Comparison of ENCODE assay signal across 1 cellular context in the genomic region with DNA sequence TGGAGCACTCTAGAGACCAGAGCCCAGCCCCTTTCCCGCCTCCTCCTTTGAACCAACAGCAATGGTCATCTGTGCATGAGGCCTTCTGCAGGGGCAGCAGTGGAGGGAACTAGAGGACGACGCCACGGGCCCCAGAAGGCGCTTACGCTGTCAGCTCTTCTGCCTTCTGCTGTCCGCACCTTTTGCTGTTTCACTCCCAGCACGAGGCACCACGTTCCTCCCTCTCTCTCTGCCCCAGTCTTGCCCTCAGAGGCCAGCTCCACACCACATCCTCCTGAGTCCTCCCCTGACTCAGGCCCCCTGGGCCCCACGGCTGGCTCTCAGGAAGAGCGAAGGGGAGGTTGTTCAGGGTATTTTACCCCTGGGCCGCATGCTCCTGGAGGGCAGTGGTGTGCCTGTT.
TF ChIP-seq lines count a peak whose summit lies in the region.

No MANE protein-coding gene starts in this region.

TF ChIP-seq in IMR-90, 13 proteins besides CTCF, POLR2A, EP300 and RAD21:
- no peak for TF ChIP-seq MXI1 (IDR thresholded peaks at IDR 0.05; ENCODE audit: borderline replicate concordance, low read depth, low read length)
- no peak for TF ChIP-seq ELK1 (IDR thresholded peaks at IDR 0.05; ENCODE audit: borderline replicate concordance, low read depth, low read length)
- TF ChIP-seq MAFK (IDR thresholded peaks at IDR 0.05; ENCODE audit: low read depth, low read length), result no peak
- TF ChIP-seq CEBPB (IDR thresholded peaks at IDR 0.05; ENCODE audit: low read depth, low read length), result no peak
- no peak for TF ChIP-seq RCOR1 (IDR thresholded peaks at IDR 0.05; ENCODE audit: insufficient replicate concordance, low read length)
- no peak for TF ChIP-seq MAZ (IDR thresholded peaks at IDR 0.05; ENCODE audit: borderline replicate concordance, low read depth, low read length)
- no peak for TF ChIP-seq BHLHE40 (IDR thresholded peaks at IDR 0.05; ENCODE audit: low read depth, low read length)
- TF ChIP-seq RFX5 (IDR thresholded peaks at IDR 0.05; ENCODE audit: low read depth, low read length), result no peak
- no peak for TF ChIP-seq SMC3 (IDR thresholded peaks at IDR 0.05; ENCODE audit: low read depth, low read length)
- no peak for TF ChIP-seq FOS (IDR thresholded peaks at IDR 0.05; ENCODE audit: low read depth, low read length)
- TF ChIP-seq NFE2L2 (IDR thresholded peaks at IDR 0.05; ENCODE audit: low read depth, low read length), result no peak
- TF ChIP-seq, protein P1, sequence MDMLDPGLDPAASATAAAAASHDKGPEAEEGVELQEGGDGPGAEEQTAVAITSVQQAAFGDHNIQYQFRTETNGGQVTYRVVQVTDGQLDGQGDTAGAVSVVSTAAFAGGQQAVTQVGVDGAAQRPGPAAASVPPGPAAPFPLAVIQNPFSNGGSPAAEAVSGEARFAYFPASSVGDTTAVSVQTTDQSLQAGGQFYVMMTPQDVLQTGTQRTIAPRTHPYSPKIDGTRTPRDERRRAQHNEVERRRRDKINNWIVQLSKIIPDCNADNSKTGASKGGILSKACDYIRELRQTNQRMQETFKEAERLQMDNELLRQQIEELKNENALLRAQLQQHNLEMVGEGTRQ (IDR thresholded peaks at IDR 0.05; ENCODE audit: low read depth, low read length), result no peak
- no peak for TF ChIP-seq CHD1 (IDR thresholded peaks at IDR 0.05; ENCODE audit: low read depth, low read length)
